In genomic region chr5:133897431-133897830, GRCh38 we compare ENCODE assay signal across 18 cellular contexts.
DNase-seq lines count a peak whose midpoint lies in the region; ATAC-seq, FAIRE-seq and TF ChIP-seq lines count a peak whose summit lies in the region.
"Had no signal": no experiment of that assay in that cellular context is flagged by ENCODE, and none has a peak within 500 bp of the region (broad histone marks: within the 10 kb centered on the region; RNA-seq: fewer than 3 reads in every experiment).

No MANE protein-coding gene starts in this region.

- no peaks in the 10 kb centered on the region for H3K27me3 ChIP-seq in OCI-LY3 (ENCODE audit: low read depth, low read length)

- no peak for TF ChIP-seq CTCF in OCI-LY3 (IDR thresholded peaks at IDR 0.05; ENCODE audit: low read depth, low read length)

- H3K4me3 ChIP-seq in OCI-LY3 (ENCODE audit: low read length) = no peak overlapping the region
- H3K4me3 ChIP-seq: GM23338, HAP-1 had no signal

- H3K36me3 ChIP-seq in OCI-LY3 (replicated peaks; ENCODE audit: low read depth, low read length) = no peaks in the 10 kb centered on the region
- H3K36me3 ChIP-seq: HAP-1 had no signal

- H3K27ac ChIP-seq in OCI-LY3 (ENCODE audit: low read length) = no peak overlapping the region

- no peak overlapping the region for H3K27ac Mint-ChIP-seq in stimulated activated naive B cell treated with anti-CD40 and anti-IgM and Interleukin-4, amounts not matched to agents 10 μg/mL and 1 μg/mL and 100 μg/mL, for 72 hours
- H3K27ac Mint-ChIP-seq: CD4-positive, CD25-positive, alpha-beta regulatory T cell; GM23338; IgD-negative memory B cell had no signal

- peak; percentile 38 for DNase-seq in NCI-H82 (lab: John Stamatoyannopoulos, UW)
- no peak for DNase-seq in NCI-H82 treated with DMSO at 0.1 percent for 48 hours (lab: John Stamatoyannopoulos, UW; ENCODE audit: unreplicated experiment)
- peak; percentile 44 for DNase-seq in germinal center (ENCODE audit: low spot score)
- DNase-seq in stimulated activated naive B cell treated with anti-CD40 and anti-IgM and Interleukin-4, amounts not matched to agents 10 μg/mL and 1 μg/mL and 100 μg/mL, for 72 hours = no peak
- DNase-seq in urothelium cell line (ENCODE audit: low spot score) = no peak
- no peak for DNase-seq in effector CD4-positive, alpha-beta T cell
- DNase-seq: CD4-positive, CD25-positive, alpha-beta regulatory T cell; DND-41; Karpas-422; NCI-H1694; NCI-H2081; NCI-H446 treated with DMSO at 0.1 percent for 48 hours; NCI-H526 treated with DMSO at 0.1 percent for 48 hours had no signal

- ATAC-seq in stimulated activated naive B cell treated with anti-CD40 and anti-IgM and Interleukin-4, amounts not matched to agents 10 μg/mL and 1 μg/mL and 100 μg/mL, for 72 hours (replicated peaks) = peak; percentile 60 to 64
- ATAC-seq in HG02763 (IDR thresholded peaks at IDR 0.05; ENCODE audit: unreplicated experiment) = no peak
- ATAC-seq: GM23338 had no signal

- no peak overlapping the region for H3K9ac ChIP-seq in OCI-LY3 (ENCODE audit: low read length)

- H3K4me2 ChIP-seq in OCI-LY3 (ENCODE audit: low read length) = 0 out of 2 replicates have a peak overlapping the region, but pooled peaks have one; percentile 6
- H3K4me2 ChIP-seq: GM23338 had no signal

- H3K79me2 ChIP-seq in OCI-LY3 (ENCODE audit: low read length) = no peaks in the 10 kb centered on the region

- no peaks in the 10 kb centered on the region for H3K27me3 Mint-ChIP-seq in stimulated activated naive B cell treated with anti-CD40 and anti-IgM and Interleukin-4, amounts not matched to agents 10 μg/mL and 1 μg/mL and 100 μg/mL, for 72 hours
- H3K27me3 Mint-ChIP-seq: IgD-negative memory B cell had no signal

- H3K4me1 Mint-ChIP-seq in stimulated activated naive B cell treated with anti-CD40 and anti-IgM and Interleukin-4, amounts not matched to agents 10 μg/mL and 1 μg/mL and 100 μg/mL, for 72 hours = peaks cover 35 to 45% of the 10 kb centered on the region in 2 donors
- H3K4me1 Mint-ChIP-seq: CD4-positive, CD25-positive, alpha-beta regulatory T cell; GM23338 had no signal

- no peaks in the 10 kb centered on the region for H3K9me3 Mint-ChIP-seq in stimulated activated naive B cell treated with anti-CD40 and anti-IgM and Interleukin-4, amounts not matched to agents 10 μg/mL and 1 μg/mL and 100 μg/mL, for 72 hours
- H3K9me3 Mint-ChIP-seq: GM23338, IgD-negative memory B cell had no signal

- H3K4me1 ChIP-seq in OCI-LY3 (ENCODE audit: low read length) = peaks cover 25% of the 10 kb centered on the region
- H3K4me1 ChIP-seq: HAP-1 had no signal

- H2AFZ ChIP-seq in OCI-LY3 (ENCODE audit: low read depth, low read length) = no peak overlapping the region
- H2AFZ ChIP-seq: GM23338 had no signal

- H3K9me3 ChIP-seq in OCI-LY3 (ENCODE audit: insufficient read depth, low read length) = no peaks in the 10 kb centered on the region
- H3K9me3 ChIP-seq: HAP-1 had no signal

- no peaks in the 10 kb centered on the region for H4K20me1 ChIP-seq in OCI-LY3 (ENCODE audit: insufficient read depth, low read length)

- FAIRE-seq in urothelium cell line (lab: Jason Lieb, UNC) = no peak

- no peaks in the 10 kb centered on the region for H3K36me3 Mint-ChIP-seq in stimulated activated naive B cell treated with anti-CD40 and anti-IgM and Interleukin-4, amounts not matched to agents 10 μg/mL and 1 μg/mL and 100 μg/mL, for 72 hours
- H3K36me3 Mint-ChIP-seq: CD4-positive, CD25-positive, alpha-beta regulatory T cell; IgD-negative memory B cell had no signal

- H3K4me3 Mint-ChIP-seq in stimulated activated naive B cell treated with anti-CD40 and anti-IgM and Interleukin-4, amounts not matched to agents 10 μg/mL and 1 μg/mL and 100 μg/mL, for 72 hours = no peak overlapping the region
- H3K4me3 Mint-ChIP-seq: CD4-positive, CD25-positive, alpha-beta regulatory T cell; GM23338; IgD-negative memory B cell had no signal

Comparison
In these comparisons a context has a peak if more than half of its experiments do, and no peak if none do; other contexts are left out.
1. DNase-seq: peak in NCI-H82 (single experiment) and germinal center (single experiment); none in NCI-H82 treated with DMSO at 0.1 percent for 48 hours (single experiment), stimulated activated naive B cell treated with anti-CD40 and anti-IgM and Interleukin-4, amounts not matched to agents 10 μg/mL and 1 μg/mL and 100 μg/mL, for 72 hours (single experiment), urothelium cell line (single experiment) and effector CD4-positive, alpha-beta T cell (single experiment).